Comparison of ENCODE assay signal across 21 cellular contexts in genomic region chr19:40901975-40902750, GRCh38. TPM values are rescaled to one million over a fixed set of nuclear protein-coding genes. Genes with fewer than 3 reads are reported as not detected.
"Had no signal": no experiment of that assay in that cellular context is flagged by ENCODE, and none has a peak within 500 bp of the region (broad histone marks: within the 10 kb centered on the region; RNA-seq: fewer than 3 reads in every experiment).

No MANE protein-coding gene starts in this region.

RNA-seq across cellular contexts. Expression of gene CYP2A7, which starts 20.1 kb away (rescaled TPM):
- total RNA-seq: activated naive CD4-positive, alpha-beta T cell treated with anti-CD3 and anti-CD28 coated beads for 36 hours; activated naive CD4-positive, alpha-beta T cell treated with anti-CD3 and anti-CD28 coated beads, Interleukin-2, amount 50 U/mL, for 72 hours; activated naive CD8-positive, alpha-beta T cell treated with anti-CD3 and anti-CD28 coated beads for 36 hours; activated naive CD8-positive, alpha-beta T cell treated with anti-CD3 and anti-CD28 coated beads, Interleukin-2, amount 10 ng/mL, durations not matched to agents 7 days and 5 days; activated T-cell treated with anti-CD3 and anti-CD28 coated beads, Interleukin-2, amount 50 U/mL, for 4 hours; activated T-cell treated with anti-CD3 and anti-CD28 coated beads, Interleukin-2, amount 50 U/mL, for 72 hours; activated T-helper 1 cell treated with anti-CD3 and anti-CD28 coated beads, Interleukin-12 subunit alpha, Interleukin-12 subunit beta, Interleukin-2, Interleukin-4 antibody, amounts not matched to agents 30 ng/mL and 10 ng/mL and 1 ng/mL, durations not matched to agents 14 hours and 24 hours and 36 hours; activated T-helper 17 cell treated with anti-CD3 and anti-CD28 coated beads, Interleukin-2, amount 50 U/mL, for 72 hours; activated T-helper 2 cell treated with anti-CD3 and anti-CD28 coated beads, Interferon-gamma antibody, Interleukin-2, Interleukin-4, amounts not matched to agents 10 μg/mL and 5 μg/mL and 100 μg/mL, durations not matched to agents 14 hours and 24 hours and 36 hours; adrenal gland; aorta; ascending aorta; astrocyte; body of pancreas; breast epithelium; bronchial epithelial cell; cardiac muscle cell; cardiac septum; cerebellum; chondrocyte had no signal
- polyA plus RNA-seq: adipose tissue, adrenal gland, aorta, cardiac muscle cell had no signal

RNA-seq across cellular contexts. Expression of gene CYP2A6, which starts 51.9 kb away (rescaled TPM):
- total RNA-seq: activated naive CD4-positive, alpha-beta T cell treated with anti-CD3 and anti-CD28 coated beads for 36 hours; activated T-cell treated with anti-CD3 and anti-CD28 coated beads, Interleukin-2, amount 50 U/mL, for 72 hours; activated T-helper 1 cell treated with anti-CD3 and anti-CD28 coated beads, Interleukin-12 subunit alpha, Interleukin-12 subunit beta, Interleukin-2, Interleukin-4 antibody, amounts not matched to agents 30 ng/mL and 10 ng/mL and 1 ng/mL, durations not matched to agents 14 hours and 24 hours and 36 hours; activated T-helper 17 cell treated with anti-CD3 and anti-CD28 coated beads, Interleukin-2, amount 50 U/mL, for 72 hours; activated T-helper 2 cell treated with anti-CD3 and anti-CD28 coated beads, Interferon-gamma antibody, Interleukin-2, Interleukin-4, amounts not matched to agents 10 μg/mL and 5 μg/mL and 100 μg/mL, durations not matched to agents 14 hours and 24 hours and 36 hours; aorta; ascending aorta; astrocyte; body of pancreas; bronchial epithelial cell; cardiac septum; cerebellum; chondrocyte had no signal
- polyA plus RNA-seq: cardiac muscle cell had no signal
